In the genomic region with DNA sequence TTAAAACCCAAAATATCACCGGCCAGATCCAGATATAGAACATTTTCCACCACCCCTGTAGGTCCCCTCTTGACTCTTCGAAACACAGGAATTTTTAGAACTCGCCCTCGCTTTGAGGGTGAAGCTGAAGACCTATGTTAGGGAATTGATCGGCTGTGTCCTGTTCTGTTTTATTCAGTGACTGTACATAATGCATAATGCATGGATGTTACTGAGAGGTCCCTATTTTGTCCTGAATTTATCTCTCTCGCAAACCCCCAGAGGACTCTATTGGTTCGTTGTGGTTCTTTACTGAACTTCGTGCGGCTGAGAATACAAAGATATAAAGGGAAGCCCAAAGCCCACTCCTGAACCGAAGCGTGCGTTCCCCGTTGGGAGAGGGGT, we compare ENCODE assay signal across 8 cellular contexts.
DNase-seq lines count a peak whose midpoint lies in the region; ATAC-seq lines count a peak whose summit lies in the region.

No MANE protein-coding gene starts in this region.

- H3K27ac ChIP-seq in rectal smooth muscle tissue (ENCODE audit: low read depth, low read length): peak overlapping the region; percentile 90

- H3K4me3 ChIP-seq in endocrine pancreas (ENCODE audit: control insufficient read depth, insufficient read depth, low read length) (peak overlapping the region; percentile 96), rectal smooth muscle tissue (ENCODE audit: low read length) (peak overlapping the region; percentile 64)

- H3K36me3 ChIP-seq in endocrine pancreas (ENCODE audit: control insufficient read depth, insufficient read depth, low read length) (no peaks in the 10 kb centered on the region), rectal smooth muscle tissue (ENCODE audit: control insufficient read depth, insufficient read depth, low read length) (no peaks in the 10 kb centered on the region)

- no peaks in the 10 kb centered on the region for H3K27me3 ChIP-seq in endocrine pancreas (ENCODE audit: control insufficient read depth, insufficient read depth, low read length)
- H3K27me3 ChIP-seq in rectal smooth muscle tissue (ENCODE audit: control insufficient read depth, insufficient read depth, low read length): no peaks in the 10 kb centered on the region

- H3K4me1 ChIP-seq in endocrine pancreas (ENCODE audit: control insufficient read depth, insufficient read depth, low read length): peaks cover 12% of the 10 kb centered on the region
- H3K4me1 ChIP-seq in rectal smooth muscle tissue (ENCODE audit: control insufficient read depth, insufficient read depth, low read length): peaks cover 20% of the 10 kb centered on the region

- no peaks in the 10 kb centered on the region for H3K9me3 ChIP-seq in endocrine pancreas (ENCODE audit: control insufficient read depth, low read length)

- DNase-seq in COLO668 (lab: John Stamatoyannopoulos, UW; ENCODE audit: unreplicated experiment) (peak; percentile 20), NCI-H1436 treated with DMSO at 0.1 percent for 48 hours (lab: John Stamatoyannopoulos, UW) (no peak), NCI-H226 (no peak), NCI-H1694 (lab: John Stamatoyannopoulos, UW) (no peak)

- peak; percentile 12 for ATAC-seq in GM19452 (IDR thresholded peaks at IDR 0.05; ENCODE audit: unreplicated experiment)
- ATAC-seq in HG03565 (IDR thresholded peaks at IDR 0.05; ENCODE audit: unreplicated experiment): peak; percentile 0

- H3K9ac ChIP-seq in endocrine pancreas (ENCODE audit: control insufficient read depth, insufficient read depth, low read length) (peak overlapping the region; percentile 87), rectal smooth muscle tissue (ENCODE audit: low read length) (peak overlapping the region; percentile 7)
